In genomic region chr19:39406656-39407393, GRCh38 we compare ENCODE assay signal across 8 cellular contexts. TPM values are rescaled to one million over a fixed set of nuclear protein-coding genes. Genes with fewer than 3 reads are reported as not detected.
DNase-seq lines count a peak whose midpoint lies in the region; ATAC-seq and TF ChIP-seq lines count a peak whose summit lies in the region.

ZFP36 (plus strand) TSS chr19:39406847; CDS start chr19:39406905, 58 bp downstream.

- peaks cover 34% of the 10 kb centered on the region for H3K36me3 Mint-ChIP-seq in activated naive CD4-positive, alpha-beta T cell treated with anti-CD3 and anti-CD28 coated beads, Interleukin-2, amount 10 ng/mL, durations not matched to agents 7 days and 5 days

- H3K27ac Mint-ChIP-seq in activated naive CD4-positive, alpha-beta T cell treated with anti-CD3 and anti-CD28 coated beads, Interleukin-2, amount 10 ng/mL, durations not matched to agents 7 days and 5 days: peak within 1 kb of the TSS; percentile 98

- 0 out of 2 replicates have a peak, but pooled peaks have one; percentile 10 for TF ChIP-seq CTCF in GM12875 (IDR thresholded peaks at IDR 0.05; ENCODE audit: borderline replicate concordance, insufficient read depth, low read depth, low read length)
- no peak for TF ChIP-seq CTCF in osteoblast (IDR thresholded peaks at IDR 0.05; ENCODE audit: extremely low read depth, low read depth, low read length)

- DNase-seq in KBM-7: peak; percentile 74
- peak; percentile 91 for DNase-seq in activated naive CD4-positive, alpha-beta T cell treated with anti-CD3 and anti-CD28 coated beads, Interleukin-2, amount 10 ng/mL, durations not matched to agents 7 days and 5 days
- DNase-seq in glomerular endothelial cell (ENCODE audit: extremely low read depth, low read depth, low spot score): no peak
- peak; percentile 99 for DNase-seq in osteoblast (ENCODE audit: insufficient read length, low spot score, missing footprints)

- H3K9me3 ChIP-seq in osteoblast (ENCODE audit: low read depth, low read length): no peaks in the 10 kb centered on the region

- CTCF ChIA-PET in activated naive CD4-positive, alpha-beta T cell treated with anti-CD3 and anti-CD28 coated beads, Interleukin-2, amount 10 ng/mL, durations not matched to agents 7 days and 5 days (lab: Charles Lee): interaction anchor here (3.8 kb wide), 1 partner anchor 9 kb away, joined by 32 read pairs; no protein-coding TSS in a partner anchor

- peaks cover 53% of the 10 kb centered on the region for H3K4me1 Mint-ChIP-seq in activated naive CD4-positive, alpha-beta T cell treated with anti-CD3 and anti-CD28 coated beads, Interleukin-2, amount 10 ng/mL, durations not matched to agents 7 days and 5 days

- H3K27me3 Mint-ChIP-seq in activated naive CD4-positive, alpha-beta T cell treated with anti-CD3 and anti-CD28 coated beads, Interleukin-2, amount 10 ng/mL, durations not matched to agents 7 days and 5 days: peaks cover 6% of the 10 kb centered on the region

- peaks cover 26% of the 10 kb centered on the region for H3K79me2 ChIP-seq in osteoblast (ENCODE audit: insufficient read depth, low read length)

- no peak within 1 kb of the TSS for H2AFZ ChIP-seq in osteoblast (ENCODE audit: low read length)

- peaks cover 39% of the 10 kb centered on the region for H3K4me1 ChIP-seq in osteoblast (ENCODE audit: insufficient read depth, low read length)

- no peaks in the 10 kb centered on the region for H3K9me3 Mint-ChIP-seq in activated naive CD4-positive, alpha-beta T cell treated with anti-CD3 and anti-CD28 coated beads, Interleukin-2, amount 10 ng/mL, durations not matched to agents 7 days and 5 days

- H3K4me3 Mint-ChIP-seq in activated naive CD4-positive, alpha-beta T cell treated with anti-CD3 and anti-CD28 coated beads, Interleukin-2, amount 10 ng/mL, durations not matched to agents 7 days and 5 days: peak within 1 kb of the TSS; percentile 78

- no peaks in the 10 kb centered on the region for H3K27me3 ChIP-seq in osteoblast (ENCODE audit: insufficient read depth, low read length)

- H3K4me3 ChIP-seq in GM12875 (ENCODE audit: low read depth, low read length) (peak within 1 kb of the TSS; percentile 95), osteoblast (ENCODE audit: insufficient read depth, low read length) (peak within 1 kb of the TSS; percentile 83)

- in situ Hi-C loops in KBM-7 (cut with MboI; ENCODE audit: low pct_unique_long_range_greater_than_20kb, low sequenced_read_pairs): no loop called here

- ATAC-seq in SK-N-SH treated with all-trans-retinoic acid at 6 μM for 48 hours (peak; percentile 24), GM19397 (IDR thresholded peaks at IDR 0.05; ENCODE audit: unreplicated experiment) (no peak)

- peaks cover 28% of the 10 kb centered on the region for H4K20me1 ChIP-seq in osteoblast (ENCODE audit: insufficient read depth, low read length)

- peak within 1 kb of the TSS; percentile 96 for H3K4me2 ChIP-seq in osteoblast (ENCODE audit: insufficient read depth, low read length)

- H3K27ac ChIP-seq in osteoblast (ENCODE audit: low read depth, low read length) (peak within 1 kb of the TSS; percentile 84), temporal lobe (ENCODE audit: low read depth, low read length) (peak within 1 kb of the TSS; percentile 94)

- peaks cover 13% of the 10 kb centered on the region for H3K36me3 ChIP-seq in osteoblast (ENCODE audit: insufficient read depth, low read length)

TF ChIP-seq in SK-N-SH treated with all-trans-retinoic acid at 6 μM for 48 hours, 23 proteins besides CTCF, POLR2A, EP300 and RAD21:
- TF ChIP-seq OSR1 (CRISPR knock-in tag; IDR thresholded peaks at IDR 0.05) (no peak), PATZ1 (CRISPR knock-in tag; IDR thresholded peaks at IDR 0.05; ENCODE audit: borderline replicate concordance) (peak; percentile 57; the same call in 1 of the 2 replicates), TCF4 (CRISPR knock-in tag; IDR thresholded peaks at IDR 0.05; ENCODE audit: borderline replicate concordance) (no peak), CSDC2 (CRISPR knock-in tag; IDR thresholded peaks at IDR 0.05) (no peak), GLIS3 (CRISPR knock-in tag; IDR thresholded peaks at IDR 0.05) (no peak), ARNTL (CRISPR knock-in tag; IDR thresholded peaks at IDR 0.05; ENCODE audit: borderline replicate concordance, low read depth) (no peak), SNAI2 (CRISPR knock-in tag; IDR thresholded peaks at IDR 0.05) (no peak), ZFP30 (CRISPR knock-in tag; IDR thresholded peaks at IDR 0.05) (no peak), ZNF8 (CRISPR knock-in tag; IDR thresholded peaks at IDR 0.05) (no peak), ESRRG (CRISPR knock-in tag; IDR thresholded peaks at IDR 0.05) (no peak), TSHZ2 (CRISPR knock-in tag; IDR thresholded peaks at IDR 0.05) (no peak), ZC3H10 (CRISPR knock-in tag; IDR thresholded peaks at IDR 0.05) (peak; percentile 47; the same call in 1 of the 2 replicates), TOX (CRISPR knock-in tag; IDR thresholded peaks at IDR 0.05; ENCODE audit: borderline replicate concordance) (peak; percentile 32; the same call in 1 of the 2 replicates), PPARA (CRISPR knock-in tag; IDR thresholded peaks at IDR 0.05; ENCODE audit: borderline replicate concordance) (no peak), ZFP3 (CRISPR knock-in tag; IDR thresholded peaks at IDR 0.05) (no peak), RARB (CRISPR knock-in tag; IDR thresholded peaks at IDR 0.05) (peak; percentile 53; the same call in 1 of the 2 replicates)
- TF ChIP-seq, protein P1, sequence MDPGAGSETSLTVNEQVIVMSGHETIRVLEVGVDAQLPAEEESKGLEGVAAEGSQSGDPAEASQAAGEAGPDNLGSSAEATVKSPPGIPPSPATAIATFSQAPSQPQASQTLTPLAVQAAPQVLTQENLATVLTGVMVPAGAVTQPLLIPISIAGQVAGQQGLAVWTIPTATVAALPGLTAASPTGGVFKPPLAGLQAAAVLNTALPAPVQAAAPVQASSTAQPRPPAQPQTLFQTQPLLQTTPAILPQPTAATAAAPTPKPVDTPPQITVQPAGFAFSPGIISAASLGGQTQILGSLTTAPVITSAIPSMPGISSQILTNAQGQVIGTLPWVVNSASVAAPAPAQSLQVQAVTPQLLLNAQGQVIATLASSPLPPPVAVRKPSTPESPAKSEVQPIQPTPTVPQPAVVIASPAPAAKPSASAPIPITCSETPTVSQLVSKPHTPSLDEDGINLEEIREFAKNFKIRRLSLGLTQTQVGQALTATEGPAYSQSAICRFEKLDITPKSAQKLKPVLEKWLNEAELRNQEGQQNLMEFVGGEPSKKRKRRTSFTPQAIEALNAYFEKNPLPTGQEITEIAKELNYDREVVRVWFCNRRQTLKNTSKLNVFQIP (CRISPR knock-in tag; IDR thresholded peaks at IDR 0.05; ENCODE audit: borderline replicate concordance, low read depth): no peak

RNA-seq across cellular contexts. Expression of gene ZFP36, which starts in this region (rescaled TPM):
- 6.5 and 21.6 TPM in 2 replicates for total RNA-seq in glomerular endothelial cell
- total RNA-seq in osteoblast: 6.2 and 6.5 TPM in 2 replicates
- total RNA-seq in temporal lobe: 2.0 TPM
